ENCODE assay signal across 8 cellular contexts in genomic region chr1:41662061-41662655, GRCh38.
DNase-seq lines count a peak whose midpoint lies in the region; TF ChIP-seq lines count a peak whose summit lies in the region.

No MANE protein-coding gene starts in this region.

- H2BK120ac ChIP-seq in mesenchymal stem cell (ENCODE audit: low read depth, low read length) = peak overlapping the region; percentile 52

- peaks cover 10% of the 10 kb centered on the region for H3K79me1 ChIP-seq in mesenchymal stem cell (replicated peaks; ENCODE audit: low read length, poor library complexity, severe bottlenecking)

- peak overlapping the region; percentile 71 for H3K9ac ChIP-seq in mesenchymal stem cell (ENCODE audit: low read length)

- peaks cover 7% of the 10 kb centered on the region for H3K4me1 ChIP-seq in ectodermal cell (ENCODE audit: control insufficient read depth, insufficient read depth, low read length)
- peaks cover 33% of the 10 kb centered on the region for H3K4me1 ChIP-seq in mesenchymal stem cell (ENCODE audit: control insufficient read depth, insufficient read depth, low read depth, low read length)

- peak; percentile 91 for DNase-seq in GM10248 (ENCODE audit: extremely low spot score)
- peak; percentile 90 for DNase-seq in H7
- peak; percentile 65 for DNase-seq in NAMALWA (ENCODE audit: low spot score)
- peak; percentile 76 to 83 for DNase-seq in activated CD4-positive, alpha-beta T cell treated with anti-CD3 and anti-CD28 coated beads, Interleukin-2, amount 50 U/mL, for 48 hours
- peak; percentile 84 for DNase-seq in mesenchymal stem cell
- peak; percentile 72 to 76 for DNase-seq in stimulated activated CD8-positive, alpha-beta memory T cell treated with anti-CD3 and anti-CD28 coated beads, Interleukin-15, amount 100 ng/mL, for 48 hours (ENCODE audit: low read depth in 2 of 2)
- DNase-seq in cortex of kidney (lab: John Stamatoyannopoulos, UW) = no peak

- no peaks in the 10 kb centered on the region for H3K36me3 ChIP-seq in H7 (replicated peaks; ENCODE audit: control insufficient read depth, insufficient read depth, low read length)
- H3K36me3 ChIP-seq in ectodermal cell (ENCODE audit: control insufficient read depth, insufficient read depth, low read length) = no peaks in the 10 kb centered on the region
- no peaks in the 10 kb centered on the region for H3K36me3 ChIP-seq in mesenchymal stem cell (ENCODE audit: control insufficient read depth in 1 of 2, insufficient read depth in 2 of 2, low read depth in 1 of 2, low read length in 2 of 2)

- peak overlapping the region; percentile 52 for H3K4me3 ChIP-seq in H7 (ENCODE audit: insufficient read depth, low read depth, low read length)
- peak overlapping the region; percentile 56 for H3K4me3 ChIP-seq in ectodermal cell (ENCODE audit: insufficient read depth, low read depth, low read length)
- H3K4me3 ChIP-seq in mesenchymal stem cell (ENCODE audit: insufficient read depth in 1 of 2, low read depth in 1 of 2, low read length in 2 of 2) = peak overlapping the region; percentile 63 to 80

- peak overlapping the region in 1 of 2 experiments; percentile 88 for H3K14ac ChIP-seq in mesenchymal stem cell (ENCODE audit: low read length in 2 of 2)

- CTCF ChIA-PET in GM10248 (lab: Yijun Ruan, JAX) = interaction anchor here (1.1 to 2.2 kb wide), 2 partner anchors 18 to 19 kb away, joined by 3 to 9 read pairs; no protein-coding TSS in a partner anchor

- no peak overlapping the region for H2BK5ac ChIP-seq in mesenchymal stem cell (ENCODE audit: low read depth, low read length, poor library complexity, severe bottlenecking)

- no peak overlapping the region for H4K8ac ChIP-seq in mesenchymal stem cell (ENCODE audit: low read length)

- H3K9me3 ChIP-seq in ectodermal cell (ENCODE audit: control insufficient read depth, low read length) (no peaks in the 10 kb centered on the region), mesenchymal stem cell (ENCODE audit: control insufficient read depth, low read length) (no peaks in the 10 kb centered on the region)

- H2BK15ac ChIP-seq in mesenchymal stem cell (ENCODE audit: low read depth, poor library complexity, severe bottlenecking) = peak overlapping the region; percentile 61

- no peak for TF ChIP-seq CTCF in GM10248 (IDR thresholded peaks at IDR 0.05; ENCODE audit: control extremely low read depth, extremely low read depth, low read depth, missing control alignments)

- H3K27ac ChIP-seq in ectodermal cell (ENCODE audit: insufficient read depth, low read depth, low read length, poor library complexity, severe bottlenecking) = no peak overlapping the region
- no peak overlapping the region for H3K27ac ChIP-seq in mesenchymal stem cell (ENCODE audit: low read length, poor library complexity, severe bottlenecking)

- peak overlapping the region; percentile 33 to 85 for H3K18ac ChIP-seq in mesenchymal stem cell (ENCODE audit: low read depth in 1 of 2, low read length in 2 of 2)

- peak overlapping the region in 1 of 2 experiments; percentile 56 for H3K4ac ChIP-seq in mesenchymal stem cell (ENCODE audit: low read depth in 1 of 2, low read length in 2 of 2)

- H3K23ac ChIP-seq in mesenchymal stem cell (ENCODE audit: low read length in 2 of 2) = peak overlapping the region in 1 of 2 experiments; percentile 87

- H3K27me3 ChIP-seq in H7 (ENCODE audit: control insufficient read depth, insufficient read depth, low read length) (peaks cover 26% of the 10 kb centered on the region), ectodermal cell (ENCODE audit: control insufficient read depth, insufficient read depth, low read length, poor library complexity, severe bottlenecking) (peaks cover 56% of the 10 kb centered on the region), mesenchymal stem cell (ENCODE audit: control insufficient read depth in 1 of 2, insufficient read depth in 1 of 2, low read length in 2 of 2) (peaks cover 0 to 27% of the 10 kb centered on the region in 2 experiments)

- H2AFZ ChIP-seq in mesenchymal stem cell (ENCODE audit: low read depth, low read length) = peak overlapping the region; percentile 76

- H3K4me2 ChIP-seq in mesenchymal stem cell (ENCODE audit: low read length, poor library complexity, severe bottlenecking) = peak overlapping the region; percentile 98

- H2BK12ac ChIP-seq in mesenchymal stem cell (ENCODE audit: low read length in 2 of 2) = no peak overlapping the region

- POLR2A ChIA-PET in GM10248 (lab: Yijun Ruan, JAX) = interaction anchor here (0.6 kb wide), 1 partner anchor 1910 kb away, joined by 3 read pairs; no protein-coding TSS in a partner anchor

- WGBS in ectodermal cell, 2 experiments = 0% methylated on average over 91 of the region's 91 CpGs
- under 1% methylated on average over 35 of the region's 91 CpGs for WGBS in mesenchymal stem cell

- no peak overlapping the region for H2AK5ac ChIP-seq in mesenchymal stem cell (ENCODE audit: low read length, severe bottlenecking)

- H4K91ac ChIP-seq in mesenchymal stem cell (ENCODE audit: low read length) = no peak overlapping the region
